ENCODE assay signal across 8 cellular contexts in genomic region chr3:57100046-57100695, GRCh38. TPM values are rescaled to one million over a fixed set of nuclear protein-coding genes. Genes with fewer than 3 reads are reported as not detected.
A peak's percentile ranks its signal among the peaks of the same experiment; 100 is the strongest.
DNase-seq lines count a peak whose midpoint lies in the region; FAIRE-seq and TF ChIP-seq lines count a peak whose summit lies in the region.

No MANE protein-coding gene starts in this region.

- no peak for TF ChIP-seq POLR2A in Peyer's patch (IDR thresholded peaks at IDR 0.05)

- H3K27ac Mint-ChIP-seq in neural crest cell (ENCODE audit: unreplicated experiment), result no peak overlapping the region

- intact Hi-C loops in tibial artery (cut with DNase I; ENCODE audit: low total_unique reads), result no loop called here

- H3K9me3 ChIP-seq in Peyer's patch (no peaks in the 10 kb centered on the region), tibial artery (no peaks in the 10 kb centered on the region)

- peaks cover 12% of the 10 kb centered on the region for H3K4me1 Mint-ChIP-seq in neural crest cell

- H3K36me3 Mint-ChIP-seq in neural crest cell (ENCODE audit: low read depth), result peaks cover 8% of the 10 kb centered on the region

- H3K27me3 ChIP-seq in Peyer's patch, result no peaks in the 10 kb centered on the region
- H3K27me3 ChIP-seq in tibial artery, result no peaks in the 10 kb centered on the region

- DNase-seq in DMS153 treated with DMSO at 0.1 percent for 48 hours (lab: John Stamatoyannopoulos, UW; ENCODE audit: unreplicated experiment) (peak; percentile 11), DMS153 (lab: John Stamatoyannopoulos, UW) (no peak), HTR-8/SVneo (ENCODE audit: insufficient read length, low spot score) (peak; percentile 67), Peyer's patch (peak in 2 of 3 donors; percentile 58 to 85), activated T-cell treated with anti-CD3 and anti-CD28 coated beads for 48 hours (ENCODE audit: low read depth) (peak; percentile 37), fibroblast of mammary gland (ENCODE audit: low read depth) (peak; percentile 74), neural crest cell (ENCODE audit: low read depth, low spot score) (peak; percentile 79), tibial artery (peak; percentile 75 to 81)

- no peak overlapping the region for H3K4me3 Mint-ChIP-seq in neural crest cell

- H3K36me3 ChIP-seq in Peyer's patch, result no peaks in the 10 kb centered on the region
- H3K36me3 ChIP-seq in tibial artery, result peaks cover 0 to 24% (median 0%) of the 10 kb centered on the region in 3 donors

- H3K4me3 ChIP-seq in Peyer's patch (no peak overlapping the region), fibroblast of mammary gland (ENCODE audit: control insufficient read depth, low read depth, low read length) (no peak overlapping the region), tibial artery (no peak overlapping the region)

- no peaks in the 10 kb centered on the region for H3K9me3 Mint-ChIP-seq in neural crest cell

- TF ChIP-seq CTCF in Peyer's patch (IDR thresholded peaks at IDR 0.05) (peak; percentile 65 to 88 (median 84)), fibroblast of mammary gland (conservative IDR thresholded peaks at IDR 0.05; ENCODE audit: control insufficient read depth, insufficient read depth, low read depth, low read length) (peak; percentile 92), neural crest cell (conservative IDR thresholded peaks at IDR 0.05) (peak; percentile 91), tibial artery (IDR thresholded peaks at IDR 0.05) (peak; percentile 83 to 86)

- H3K4me1 ChIP-seq in Peyer's patch, result no peaks in the 10 kb centered on the region
- no peaks in the 10 kb centered on the region for H3K4me1 ChIP-seq in tibial artery

- peak; percentile 90 for FAIRE-seq in HTR-8/SVneo (lab: Jason Lieb, UNC)

- no peak overlapping the region for H3K27ac ChIP-seq in Peyer's patch
- H3K27ac ChIP-seq in tibial artery, result no peak overlapping the region

- no peaks in the 10 kb centered on the region for H3K27me3 Mint-ChIP-seq in neural crest cell (ENCODE audit: low read depth)

RNA-seq across cellular contexts. Expression of gene SPATA12, which starts 39.7 kb away (rescaled TPM):
- total RNA-seq in Peyer's patch (not detected), neural crest cell (not detected in 2 replicates)
